ENCODE assay signal across 11 cellular contexts in the genomic region with DNA sequence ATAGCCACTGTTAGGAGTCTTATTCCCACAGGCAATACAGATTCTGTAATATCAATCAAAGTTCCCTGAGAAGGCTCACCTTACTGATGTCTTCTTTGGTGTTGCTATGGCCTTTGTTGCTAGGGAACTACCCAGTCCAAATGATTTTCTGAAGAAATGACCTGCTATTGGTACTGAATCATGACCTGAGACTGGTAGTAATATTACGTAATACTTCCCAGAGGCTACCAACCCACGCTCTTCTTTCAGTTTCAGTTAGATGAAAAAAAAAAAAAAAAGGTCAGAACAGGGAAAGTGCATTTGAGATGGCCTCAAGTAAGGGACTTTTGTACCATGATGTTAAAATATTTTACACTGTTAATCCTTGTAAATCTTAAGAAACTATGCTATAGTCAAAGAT.
A peak's percentile ranks its signal among the peaks of the same experiment; 100 is the strongest.
DNase-seq lines count a peak whose midpoint lies in the region; ATAC-seq and TF ChIP-seq lines count a peak whose summit lies in the region.
"Had no signal": no experiment of that assay in that cellular context is flagged by ENCODE, and none has a peak within 500 bp of the region (broad histone marks: within the 10 kb centered on the region; RNA-seq: fewer than 3 reads in every experiment).

No MANE protein-coding gene starts in this region.

- no peak for TF ChIP-seq CTCF in GM12865 (IDR thresholded peaks at IDR 0.05; ENCODE audit: insufficient read depth, low read depth, low read length, missing control alignments)
- TF ChIP-seq CTCF in fibroblast of mammary gland (conservative IDR thresholded peaks at IDR 0.05; ENCODE audit: control insufficient read depth, insufficient read depth, low read depth, low read length), result no peak
- no peak for TF ChIP-seq CTCF in GM20000 (IDR thresholded peaks at IDR 0.05; ENCODE audit: extremely low read depth, missing control alignments)

- peak; percentile 95 for ATAC-seq in GM21717 (IDR thresholded peaks at IDR 0.05; ENCODE audit: unreplicated experiment)
- peak; percentile 67 for ATAC-seq in HG03521 (IDR thresholded peaks at IDR 0.05; ENCODE audit: unreplicated experiment)

- H3K4me3 ChIP-seq in GM12865 (ENCODE audit: low read depth, low read length) (no peak overlapping the region), fibroblast of mammary gland (ENCODE audit: control insufficient read depth, low read depth, low read length) (no peak overlapping the region)
- H3K4me3 ChIP-seq: lower lobe of right lung, right lobe of liver had no signal

- DNase-seq in GM12865 (ENCODE audit: low read depth), result peak; percentile 1
- peak; percentile 12 for DNase-seq in fibroblast of mammary gland (ENCODE audit: low read depth)
- DNase-seq in epidermal melanocyte (ENCODE audit: insufficient read length, low spot score), result no peak
- DNase-seq in GM20000 (ENCODE audit: low spot score), result no peak
- no peak for DNase-seq in activated T-cell treated with anti-CD3 and anti-CD28 coated beads for 4 hours
- no peak for DNase-seq in activated T-cell treated with anti-CD3 and anti-CD28 coated beads, Interleukin-2, amount 50 U/mL, for 1 hour
- DNase-seq: lower lobe of right lung, NCI-H510A, right lobe of liver had no signal

Comparison
In these comparisons a context has a peak if more than half of its experiments do, and no peak if none do; other contexts are left out.
1. DNase-seq: peak in GM12865 (single experiment) and fibroblast of mammary gland (single experiment); none in epidermal melanocyte (single experiment), GM20000 (single experiment), activated T-cell treated with anti-CD3 and anti-CD28 coated beads for 4 hours (single experiment) and activated T-cell treated with anti-CD3 and anti-CD28 coated beads, Interleukin-2, amount 50 U/mL, for 1 hour (single experiment).